In genomic region chr17:78862073-78863023, GRCh38 we compare ENCODE assay signal across 8 cellular contexts. TPM values are rescaled to one million over a fixed set of nuclear protein-coding genes. Genes with fewer than 3 reads are reported as not detected.
DNase-seq lines count a peak whose midpoint lies in the region; ATAC-seq and TF ChIP-seq lines count a peak whose summit lies in the region.

No MANE protein-coding gene starts in this region.

- intact Hi-C loops in dorsolateral prefrontal cortex (cut with DNase I) = loop anchor here (10.0 kb wide), 2 partner anchors 62 to 212 kb away; partner anchors contain the start of genes ENGASE (in 1 of the 2) and TIMP2 (in 1 of the 2)

- no peak for ATAC-seq in GM21381 (IDR thresholded peaks at IDR 0.05; ENCODE audit: unreplicated experiment)
- no peak for ATAC-seq in HG02678 (IDR thresholded peaks at IDR 0.05; ENCODE audit: unreplicated experiment)
- ATAC-seq in HG02970 (IDR thresholded peaks at IDR 0.05; ENCODE audit: low FRiP score, unreplicated experiment) = no peak

- H3K27me3 ChIP-seq in dorsolateral prefrontal cortex = no peaks in the 10 kb centered on the region

- DNase-seq in AG08396 (ENCODE audit: low spot score) (peak; percentile 88), NCI-H774 (lab: John Stamatoyannopoulos, UW) (peak; percentile 44), dorsolateral prefrontal cortex (peak in 5 of 10 donors; percentile 44 to 85 (median 69)), myocyte (ENCODE audit: low read depth) (peak; percentile 97)
- DNase-seq in stimulated activated naive CD4-positive, alpha-beta T cell treated with Interleukin-2 at 50 U/mL for 16 hours (lab: John Stamatoyannopoulos, UW) = no peak

- H3K4me3 ChIP-seq in dorsolateral prefrontal cortex = no peak overlapping the region

- H3K27ac ChIP-seq in dorsolateral prefrontal cortex = peak overlapping the region in 57 of 59 donors; percentile 17 to 89 (median 71)

- TF ChIP-seq CTCF in dorsolateral prefrontal cortex (IDR thresholded peaks at IDR 0.05 in 54 of 56, conservative IDR thresholded peaks at IDR 0.05 in 2 of 56; ENCODE audit: low read depth in 1 of 56, partially characterized antibody in 56 of 56) = no peak

RNA-seq across cellular contexts. Expression of gene USP36, which starts 21.7 kb away (rescaled TPM):
- 10 to 100 TPM; 39.1 to 90.9 (median 60.5) TPM for total RNA-seq in dorsolateral prefrontal cortex
- 24.5 and 29.7 TPM in 2 replicates for total RNA-seq in myocyte
- polyA plus RNA-seq in myocyte (2012) = 38.0 TPM

RNA-seq across cellular contexts. Expression of gene CEP295NL, which starts 40.7 kb away (rescaled TPM):
- total RNA-seq in dorsolateral prefrontal cortex (10 to 100 TPM in 17 of 120 experiments, 1 to 10 TPM in 103; 2.1 to 18.2 (median 6.7) TPM), myocyte (0.10 and 1.7 TPM in 2 replicates)
- polyA plus RNA-seq in myocyte (2012) = 1.3 TPM
